Comparison of ENCODE assay signal across 1 cellular context in the genomic region with DNA sequence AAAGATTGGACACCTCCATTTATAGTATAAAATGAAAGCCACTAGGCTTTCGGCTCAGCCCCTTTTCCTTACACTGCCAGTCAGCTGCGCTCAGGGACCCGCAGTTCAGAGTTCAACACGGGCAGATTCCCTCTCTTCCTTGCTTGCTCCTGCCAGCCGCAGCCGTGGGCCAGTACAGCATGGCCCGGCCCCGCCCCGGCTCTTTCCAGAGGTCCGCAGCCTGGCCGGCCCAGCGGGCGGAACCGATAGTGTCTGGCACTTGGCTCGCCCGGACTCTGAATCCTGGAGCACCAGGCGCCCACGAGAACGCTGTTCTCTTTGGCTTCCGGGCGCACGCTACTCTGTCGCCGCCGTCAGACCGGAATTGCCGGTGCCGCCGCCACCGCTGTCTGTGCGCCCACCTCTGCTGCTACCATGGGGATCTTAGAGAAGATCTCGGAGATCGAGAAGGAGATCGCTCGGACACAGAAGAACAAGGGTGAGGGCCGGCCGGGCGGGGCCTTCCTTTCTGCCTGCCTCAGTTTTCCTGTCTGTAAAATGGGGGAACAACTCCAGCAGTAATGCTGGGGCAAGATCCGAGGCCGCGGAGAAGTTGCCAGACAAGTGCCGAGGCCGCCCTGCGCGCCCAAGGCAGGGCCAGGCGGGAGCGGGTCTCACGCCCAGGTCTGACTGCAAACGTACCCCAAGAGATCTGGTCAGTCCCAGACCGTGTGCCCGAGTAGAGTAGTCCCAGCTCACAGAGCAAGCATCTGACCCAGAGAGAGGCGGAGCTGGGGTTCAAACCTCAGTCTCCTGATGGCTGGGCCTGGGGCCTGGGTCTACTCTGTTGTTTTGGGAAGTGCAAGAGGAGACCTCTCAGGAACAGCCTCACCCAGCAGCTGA.
A peak's percentile ranks its signal among the peaks of the same experiment; 100 is the strongest.
TF ChIP-seq lines count a peak whose summit lies in the region.

A gene with protein sequence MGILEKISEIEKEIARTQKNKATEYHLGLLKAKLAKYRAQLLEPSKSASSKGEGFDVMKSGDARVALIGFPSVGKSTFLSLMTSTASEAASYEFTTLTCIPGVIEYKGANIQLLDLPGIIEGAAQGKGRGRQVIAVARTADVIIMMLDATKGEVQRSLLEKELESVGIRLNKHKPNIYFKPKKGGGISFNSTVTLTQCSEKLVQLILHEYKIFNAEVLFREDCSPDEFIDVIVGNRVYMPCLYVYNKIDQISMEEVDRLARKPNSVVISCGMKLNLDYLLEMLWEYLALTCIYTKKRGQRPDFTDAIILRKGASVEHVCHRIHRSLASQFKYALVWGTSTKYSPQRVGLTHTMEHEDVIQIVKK (plus strand): TSS at position 339 of the 882 bp plus-strand sequence. CDS start 76 bp downstream, at position 415.

TF ChIP-seq in HEK293, 187 proteins besides CTCF, POLR2A, EP300 and RAD21 (continued from another document and continues in another):
- TF ChIP-seq ZNF704 (tag by site-specific recombination; IDR thresholded peaks at IDR 0.05) = no peak
- peak; percentile 84; the same call in 1 of the 2 replicates for TF ChIP-seq ZBTB1 (tag by site-specific recombination; IDR thresholded peaks at IDR 0.05)
- TF ChIP-seq PBX3 (CRISPR knock-in tag; IDR thresholded peaks at IDR 0.05) = peak; percentile 96
- TF ChIP-seq ZNF423 (tag by site-specific recombination; IDR thresholded peaks at IDR 0.05) = no peak; the same call in 1 of the 2 replicates
- TF ChIP-seq REPIN1 (tag by site-specific recombination; IDR thresholded peaks at IDR 0.05; ENCODE audit: low read depth) = peak; percentile 97; the same call in 1 of the 2 replicates
- no peak for TF ChIP-seq ZNF530 (tag by site-specific recombination; IDR thresholded peaks at IDR 0.05; ENCODE audit: low read depth)
- no peak; the same call in 1 of the 2 replicates for TF ChIP-seq GFI1B (tag by site-specific recombination; IDR thresholded peaks at IDR 0.05)
- TF ChIP-seq MYNN (tag by site-specific recombination; IDR thresholded peaks at IDR 0.05; ENCODE audit: borderline replicate concordance) = no peak
- no peak for TF ChIP-seq SALL2 (tag by site-specific recombination; IDR thresholded peaks at IDR 0.05; ENCODE audit: borderline replicate concordance)
- TF ChIP-seq ZNF184 (tag by site-specific recombination; IDR thresholded peaks at IDR 0.05) = peak; percentile 86
- TF ChIP-seq ZEB2 (tag by site-specific recombination; IDR thresholded peaks at IDR 0.05) = peak; percentile 99
- peak; percentile 90 for TF ChIP-seq ZNF629 (tag by site-specific recombination; IDR thresholded peaks at IDR 0.05)
- TF ChIP-seq ZBTB10 (tag by site-specific recombination; IDR thresholded peaks at IDR 0.05) = peak; percentile 50; the same call in 1 of the 2 replicates
- TF ChIP-seq ZXDB (tag by site-specific recombination; IDR thresholded peaks at IDR 0.05) = peak; percentile 94
- no peak for TF ChIP-seq HOXC10 (CRISPR knock-in tag; IDR thresholded peaks at IDR 0.05)
- no peak for TF ChIP-seq ZNF426 (tag by site-specific recombination; IDR thresholded peaks at IDR 0.05)
- TF ChIP-seq ZNF133 (tag by site-specific recombination; IDR thresholded peaks at IDR 0.05) = no peak
- no peak for TF ChIP-seq ZNF585B (tag by site-specific recombination; IDR thresholded peaks at IDR 0.05)
- no peak; the same call in 1 of the 2 replicates for TF ChIP-seq ZNF404 (tag by site-specific recombination; IDR thresholded peaks at IDR 0.05)
- TF ChIP-seq, protein P1, sequence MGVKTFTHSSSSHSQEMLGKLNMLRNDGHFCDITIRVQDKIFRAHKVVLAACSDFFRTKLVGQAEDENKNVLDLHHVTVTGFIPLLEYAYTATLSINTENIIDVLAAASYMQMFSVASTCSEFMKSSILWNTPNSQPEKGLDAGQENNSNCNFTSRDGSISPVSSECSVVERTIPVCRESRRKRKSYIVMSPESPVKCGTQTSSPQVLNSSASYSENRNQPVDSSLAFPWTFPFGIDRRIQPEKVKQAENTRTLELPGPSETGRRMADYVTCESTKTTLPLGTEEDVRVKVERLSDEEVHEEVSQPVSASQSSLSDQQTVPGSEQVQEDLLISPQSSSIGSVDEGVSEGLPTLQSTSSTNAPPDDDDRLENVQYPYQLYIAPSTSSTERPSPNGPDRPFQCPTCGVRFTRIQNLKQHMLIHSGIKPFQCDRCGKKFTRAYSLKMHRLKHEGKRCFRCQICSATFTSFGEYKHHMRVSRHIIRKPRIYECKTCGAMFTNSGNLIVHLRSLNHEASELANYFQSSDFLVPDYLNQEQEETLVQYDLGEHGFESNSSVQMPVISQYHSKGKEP (tag by site-specific recombination; IDR thresholded peaks at IDR 0.05) = peak; percentile 77
- TF ChIP-seq ZNF791 (tag by site-specific recombination; IDR thresholded peaks at IDR 0.05) = no peak
- peak; percentile 99 for TF ChIP-seq ZNF501 (tag by site-specific recombination; IDR thresholded peaks at IDR 0.05)
- TF ChIP-seq ZNF280D (tag by site-specific recombination; IDR thresholded peaks at IDR 0.05) = peak; percentile 84
- peak; percentile 95 for TF ChIP-seq ZFP37 (tag by site-specific recombination; IDR thresholded peaks at IDR 0.05)
- TF ChIP-seq SCRT1 (tag by site-specific recombination; IDR thresholded peaks at IDR 0.05; ENCODE audit: borderline replicate concordance) = no peak
- no peak for TF ChIP-seq ZNF132 (tag by site-specific recombination; IDR thresholded peaks at IDR 0.05; ENCODE audit: borderline replicate concordance)
- TF ChIP-seq, protein P2, sequence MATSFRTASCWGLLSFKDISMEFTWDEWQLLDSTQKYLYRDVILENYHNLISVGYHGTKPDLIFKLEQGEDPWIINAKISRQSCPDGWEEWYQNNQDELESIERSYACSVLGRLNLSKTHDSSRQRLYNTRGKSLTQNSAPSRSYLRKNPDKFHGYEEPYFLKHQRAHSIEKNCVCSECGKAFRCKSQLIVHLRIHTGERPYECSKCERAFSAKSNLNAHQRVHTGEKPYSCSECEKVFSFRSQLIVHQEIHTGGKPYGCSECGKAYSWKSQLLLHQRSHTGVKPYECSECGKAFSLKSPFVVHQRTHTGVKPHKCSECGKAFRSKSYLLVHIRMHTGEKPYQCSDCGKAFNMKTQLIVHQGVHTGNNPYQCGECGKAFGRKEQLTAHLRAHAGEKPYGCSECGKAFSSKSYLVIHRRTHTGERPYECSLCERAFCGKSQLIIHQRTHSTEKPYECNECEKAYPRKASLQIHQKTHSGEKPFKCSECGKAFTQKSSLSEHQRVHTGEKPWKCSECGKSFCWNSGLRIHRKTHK (tag by site-specific recombination; IDR thresholded peaks at IDR 0.05) = no peak
- peak; percentile 68 for TF ChIP-seq ZNF449 (tag by site-specific recombination; IDR thresholded peaks at IDR 0.05)
- TF ChIP-seq ZNF558 (tag by site-specific recombination; IDR thresholded peaks at IDR 0.05) = peak; percentile 73
- TF ChIP-seq ZFHX2 (tag by site-specific recombination; conservative IDR thresholded peaks at IDR 0.05) = peak; percentile 97
- TF ChIP-seq ZNF560 (tag by site-specific recombination; IDR thresholded peaks at IDR 0.05; ENCODE audit: borderline replicate concordance) = no peak
- TF ChIP-seq, protein P3, sequence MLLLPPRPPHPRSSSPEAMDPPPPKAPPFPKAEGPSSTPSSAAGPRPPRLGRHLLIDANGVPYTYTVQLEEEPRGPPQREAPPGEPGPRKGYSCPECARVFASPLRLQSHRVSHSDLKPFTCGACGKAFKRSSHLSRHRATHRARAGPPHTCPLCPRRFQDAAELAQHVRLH (tag by site-specific recombination; IDR thresholded peaks at IDR 0.05) = peak; percentile 98
- peak; percentile 98 for TF ChIP-seq KLF8 (tag by site-specific recombination; IDR thresholded peaks at IDR 0.05)
- TF ChIP-seq ZNF138 (tag by site-specific recombination; IDR thresholded peaks at IDR 0.05; ENCODE audit: borderline replicate concordance) = no peak
- TF ChIP-seq ZNF416 (tag by site-specific recombination; IDR thresholded peaks at IDR 0.05) = no peak
- no peak for TF ChIP-seq ZNF114 (tag by site-specific recombination; IDR thresholded peaks at IDR 0.05)
- no peak for TF ChIP-seq ZFP3 (tag by site-specific recombination; IDR thresholded peaks at IDR 0.05; ENCODE audit: low read depth)
- TF ChIP-seq SCRT2 (tag by site-specific recombination; IDR thresholded peaks at IDR 0.05) = peak; percentile 46; the same call in 1 of the 2 replicates
